In the genomic region with DNA sequence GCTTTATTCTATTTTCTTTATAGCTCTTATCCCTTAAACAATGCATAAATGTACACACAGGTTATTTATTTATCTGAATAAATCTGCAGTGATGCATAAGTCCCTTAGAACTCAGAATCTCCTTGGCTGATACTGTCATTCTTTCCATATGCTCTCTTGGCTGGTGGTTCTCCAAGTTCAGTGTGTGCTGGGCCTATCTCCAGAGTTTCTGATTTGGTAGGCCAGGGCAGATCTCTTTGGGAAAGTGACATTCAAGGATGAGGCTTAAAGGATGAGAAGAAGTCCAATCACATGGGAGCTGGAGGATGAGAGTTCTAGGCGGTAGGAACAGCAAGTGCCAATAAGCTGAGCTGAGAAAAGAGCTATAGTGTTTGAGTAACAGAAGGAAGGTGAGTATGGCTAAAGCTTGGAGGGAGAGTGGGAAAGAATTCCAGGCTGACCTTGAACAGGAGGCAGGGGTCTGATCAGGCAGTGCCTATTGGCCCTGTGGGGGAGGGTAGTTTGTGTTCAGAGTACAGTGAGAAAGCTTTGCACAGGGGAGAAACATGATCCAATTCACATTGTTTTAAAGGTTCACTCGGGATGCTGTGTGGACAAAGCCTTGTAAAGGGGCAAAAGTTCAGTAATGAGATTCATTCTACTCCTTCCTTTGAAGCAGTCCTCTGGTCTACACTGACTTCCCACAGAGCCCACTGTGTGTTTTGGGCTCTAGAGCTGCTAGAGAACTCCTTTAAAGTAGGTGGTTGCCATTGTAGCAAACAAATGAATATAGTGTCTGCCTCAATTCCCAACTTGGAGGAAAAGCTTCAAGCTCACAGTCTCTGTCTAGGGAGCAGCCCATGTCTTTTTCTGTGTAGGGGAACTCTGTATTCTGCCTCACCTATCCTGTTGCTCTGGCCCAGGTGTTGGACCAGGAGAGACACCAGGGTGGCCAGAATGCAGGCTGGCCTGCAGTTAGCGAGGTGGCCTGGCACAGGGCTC, we compare ENCODE assay signal across 22 cellular contexts.
"Had no signal": no experiment of that assay in that cellular context is flagged by ENCODE, and none has a peak within 500 bp of the region (broad histone marks: within the 10 kb centered on the region; RNA-seq: fewer than 3 reads in every experiment).

No MANE protein-coding gene starts in this region.

- H3K4me1 Mint-ChIP-seq: activated CD4-positive, alpha-beta T cell treated with anti-CD3 and anti-CD28 coated beads, Interleukin-2, amount 10 ng/mL, durations not matched to agents 24 days and 14 days; activated T-helper 17 cell treated with anti-CD3 and anti-CD28 coated beads, Interleukin-2, amount 50 U/mL, for 72 hours; brain; nephron had no signal

- H3K27ac ChIP-seq: foreskin keratinocyte, stomach, testis had no signal

- H3K9me3 Mint-ChIP-seq: activated CD4-positive, alpha-beta T cell treated with anti-CD3 and anti-CD28 coated beads, Interleukin-2, amount 10 ng/mL, durations not matched to agents 24 days and 14 days; activated CD8-positive, alpha-beta T cell treated with anti-CD3 and anti-CD28 coated beads for 36 hours; activated T-helper 17 cell treated with anti-CD3 and anti-CD28 coated beads, Interleukin-2, amount 50 U/mL, for 72 hours; brain; dendritic cell treated with granulocyte-macrophage colony-stimulating factor and Interleukin-4, amounts not matched to agents 40 ng/mL and 50 ng/mL, for 4 days; nephron; type B pancreatic cell had no signal

- H3K4me3 ChIP-seq: smooth muscle cell, stomach, testis had no signal

- DNase-seq: activated CD4-positive, alpha-beta T cell treated with anti-CD3 and anti-CD28 coated beads, Interleukin-2, amount 10 ng/mL, durations not matched to agents 24 days and 14 days; activated CD8-positive, alpha-beta T cell treated with anti-CD3 and anti-CD28 coated beads for 36 hours; activated naive CD4-positive, alpha-beta T cell; activated T-cell treated with anti-CD3 and anti-CD28 coated beads, Interleukin-2, amount 50 U/mL, for 1 hour; foreskin keratinocyte; hypothalamus; islet precursor cell; left colon; midbrain; right cardiac atrium; stimulated activated CD4-positive, alpha-beta T cell treated with anti-CD3 and anti-CD28 coated beads, Interleukin-4, amount 100 ng/mL, for 1 hour; stomach; T-helper 1 cell; T-helper 9 cell; testis had no signal

- H3K4me3 Mint-ChIP-seq: activated CD4-positive, alpha-beta T cell treated with anti-CD3 and anti-CD28 coated beads, Interleukin-2, amount 10 ng/mL, durations not matched to agents 24 days and 14 days; activated CD8-positive, alpha-beta T cell treated with anti-CD3 and anti-CD28 coated beads for 36 hours; activated T-helper 17 cell treated with anti-CD3 and anti-CD28 coated beads, Interleukin-2, amount 50 U/mL, for 72 hours; brain; dendritic cell treated with granulocyte-macrophage colony-stimulating factor and Interleukin-4, amounts not matched to agents 40 ng/mL and 50 ng/mL, for 4 days; nephron; type B pancreatic cell had no signal

- H3K4me1 ChIP-seq: foreskin keratinocyte, stomach had no signal

- H3K9me3 ChIP-seq: stomach, testis had no signal

- H3K27me3 ChIP-seq: foreskin keratinocyte, stomach, testis had no signal

- ATAC-seq: activated CD8-positive, alpha-beta T cell treated with anti-CD3 and anti-CD28 coated beads for 36 hours; activated T-helper 17 cell treated with anti-CD3 and anti-CD28 coated beads, Interleukin-2, amount 50 U/mL, for 72 hours; foreskin keratinocyte; left colon had no signal

- H3K27ac Mint-ChIP-seq: activated CD4-positive, alpha-beta T cell treated with anti-CD3 and anti-CD28 coated beads, Interleukin-2, amount 10 ng/mL, durations not matched to agents 24 days and 14 days; activated CD8-positive, alpha-beta T cell treated with anti-CD3 and anti-CD28 coated beads for 36 hours; activated T-helper 17 cell treated with anti-CD3 and anti-CD28 coated beads, Interleukin-2, amount 50 U/mL, for 72 hours; brain; dendritic cell treated with granulocyte-macrophage colony-stimulating factor and Interleukin-4, amounts not matched to agents 40 ng/mL and 50 ng/mL, for 4 days; nephron; progenitor cell of endocrine pancreas; type B pancreatic cell had no signal

- H3K27me3 Mint-ChIP-seq: activated CD4-positive, alpha-beta T cell treated with anti-CD3 and anti-CD28 coated beads, Interleukin-2, amount 10 ng/mL, durations not matched to agents 24 days and 14 days; activated CD8-positive, alpha-beta T cell treated with anti-CD3 and anti-CD28 coated beads for 36 hours; activated T-helper 17 cell treated with anti-CD3 and anti-CD28 coated beads, Interleukin-2, amount 50 U/mL, for 72 hours; brain; dendritic cell treated with granulocyte-macrophage colony-stimulating factor and Interleukin-4, amounts not matched to agents 40 ng/mL and 50 ng/mL, for 4 days; progenitor cell of endocrine pancreas; type B pancreatic cell had no signal

- H3K36me3 Mint-ChIP-seq: brain, type B pancreatic cell had no signal

- H3K36me3 ChIP-seq: stomach had no signal
